13 cellular contexts compared by ENCODE assay signal in the genomic region with DNA sequence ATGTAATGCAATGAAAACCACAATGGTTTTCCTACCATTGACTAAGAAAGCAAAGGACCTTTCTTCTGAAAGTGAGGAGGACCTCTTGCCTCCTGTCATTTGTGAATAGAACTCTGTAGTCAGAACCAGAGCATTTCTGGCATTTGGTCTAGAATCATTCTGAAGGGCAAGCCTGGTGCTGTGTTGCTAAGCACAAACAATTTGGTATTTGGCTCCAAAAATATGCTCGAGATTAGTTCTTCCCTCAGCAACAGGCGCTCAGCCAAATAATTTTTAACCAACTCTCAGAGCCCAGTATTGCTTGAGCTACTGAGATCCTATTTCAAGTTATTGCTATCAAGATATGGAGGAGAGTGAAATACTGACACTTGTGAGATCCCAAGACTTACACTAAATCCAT.
A peak's percentile ranks its signal among the peaks of the same experiment; 100 is the strongest.
DNase-seq lines count a peak whose midpoint lies in the region; TF ChIP-seq lines count a peak whose summit lies in the region.
"Had no signal": no experiment of that assay in that cellular context is flagged by ENCODE, and none has a peak within 500 bp of the region (broad histone marks: within the 10 kb centered on the region; RNA-seq: fewer than 3 reads in every experiment).

No MANE protein-coding gene starts in this region.

- CTCF ChIA-PET in AG04450 (lab: Charles Lee): interaction anchor here (1.6 kb wide), 1 partner anchor 108 kb away, joined by 5 read pairs; no protein-coding TSS in a partner anchor

- in situ Hi-C loops in GM13977 (cut with MboI; ENCODE audit: low pct_unique_long_range_greater_than_20kb, low sequenced_read_pairs, unreplicated experiment): no loop called here

- H3K4me3 ChIP-seq in AG04450 (ENCODE audit: low read depth, low read length): no peak overlapping the region
- H3K4me3 ChIP-seq in MG63: no peak overlapping the region
- peak overlapping the region in 1 of 2 donors; percentile 19 for H3K4me3 ChIP-seq in ascending aorta
- no peak overlapping the region for H3K4me3 ChIP-seq in effector memory CD4-positive, alpha-beta T cell (ENCODE audit: insufficient read depth, low read depth, low read length, poor library complexity, severe bottlenecking)
- H3K4me3 ChIP-seq: BLaER1, HAP-1 had no signal

- H3K4me1 ChIP-seq in ascending aorta: no peaks in the 10 kb centered on the region
- no peaks in the 10 kb centered on the region for H3K4me1 ChIP-seq in effector memory CD4-positive, alpha-beta T cell (ENCODE audit: control insufficient read depth, insufficient read depth, low read length, poor library complexity, severe bottlenecking)
- H3K4me1 ChIP-seq: BLaER1, HAP-1 had no signal

- intact Hi-C loops in ascending aorta (cut with DNase I): no loop called here

- H3K27ac ChIP-seq in AG04450 (ENCODE audit: low read depth, low read length) (no peak overlapping the region), ascending aorta (no peak overlapping the region)
- H3K27ac ChIP-seq in effector memory CD4-positive, alpha-beta T cell (ENCODE audit: insufficient read depth, low read length, poor library complexity, severe bottlenecking): no peak overlapping the region
- H3K27ac ChIP-seq: BLaER1 had no signal

- peak; percentile 18 for DNase-seq in AG04450 (ENCODE audit: low read depth, low spot score)
- peak; percentile 26 for DNase-seq in MG63
- peak; percentile 87 for DNase-seq in cerebellum (ENCODE audit: low spot score)
- DNase-seq in left kidney (ENCODE audit: low read depth, low spot score): peak; percentile 21
- DNase-seq in ascending aorta (ENCODE audit: low spot score in 2 of 2): no peak
- DNase-seq in GM13977 (ENCODE audit: low spot score): no peak
- no peak for DNase-seq in effector memory CD4-positive, alpha-beta T cell
- no peak for DNase-seq in effector CD4-positive, alpha-beta T cell
- DNase-seq: activated gamma-delta T cell treated with Interleukin-2 at 50 U/mL for 16 hours, NCI-H345, T-helper 2 cell had no signal

- no peaks in the 10 kb centered on the region for H3K27me3 ChIP-seq in AG04450 (ENCODE audit: control insufficient read depth, insufficient read depth, low read length)
- no peaks in the 10 kb centered on the region for H3K27me3 ChIP-seq in MG63
- no peaks in the 10 kb centered on the region for H3K27me3 ChIP-seq in ascending aorta
- no peaks in the 10 kb centered on the region for H3K27me3 ChIP-seq in effector memory CD4-positive, alpha-beta T cell (replicated peaks; ENCODE audit: control insufficient read depth, insufficient read depth, low read length, poor library complexity, severe bottlenecking)
- H3K27me3 ChIP-seq: BLaER1 had no signal

- POLR2A ChIA-PET in AG04450 (lab: Yijun Ruan, JAX): no interaction called here

- no peaks in the 10 kb centered on the region for H3K36me3 ChIP-seq in MG63
- H3K36me3 ChIP-seq in ascending aorta: no peaks in the 10 kb centered on the region
- no peaks in the 10 kb centered on the region for H3K36me3 ChIP-seq in effector memory CD4-positive, alpha-beta T cell (ENCODE audit: control insufficient read depth, insufficient read depth, low read length)
- H3K36me3 ChIP-seq: HAP-1 had no signal

- TF ChIP-seq CTCF in AG04450 (IDR thresholded peaks at IDR 0.05; ENCODE audit: low read depth, low read length): no peak
- TF ChIP-seq CTCF in ascending aorta (IDR thresholded peaks at IDR 0.05): no peak
- TF ChIP-seq CTCF in GM13977 (IDR thresholded peaks at IDR 0.05; ENCODE audit: extremely low read depth, insufficient read depth, missing control alignments): no peak

- H3K9me3 ChIP-seq in AG04450 (ENCODE audit: control insufficient read depth, insufficient read depth, low read length) (no peaks in the 10 kb centered on the region), MG63 (no peaks in the 10 kb centered on the region), ascending aorta (no peaks in the 10 kb centered on the region)
- no peaks in the 10 kb centered on the region for H3K9me3 ChIP-seq in effector memory CD4-positive, alpha-beta T cell (ENCODE audit: control insufficient read depth, low read length)
- H3K9me3 ChIP-seq: HAP-1 had no signal

Comparison
In these comparisons a context has a peak if more than half of its experiments do, and no peak if none do; other contexts are left out.
1. DNase-seq: peak in AG04450 (single experiment), MG63 (single experiment), cerebellum (single experiment) and left kidney (single experiment); none in ascending aorta (0 of 2), GM13977 (single experiment), effector memory CD4-positive, alpha-beta T cell (0 of 3) and effector CD4-positive, alpha-beta T cell (single experiment).